Comparison of ENCODE assay signal across 16 cellular contexts in the genomic region with DNA sequence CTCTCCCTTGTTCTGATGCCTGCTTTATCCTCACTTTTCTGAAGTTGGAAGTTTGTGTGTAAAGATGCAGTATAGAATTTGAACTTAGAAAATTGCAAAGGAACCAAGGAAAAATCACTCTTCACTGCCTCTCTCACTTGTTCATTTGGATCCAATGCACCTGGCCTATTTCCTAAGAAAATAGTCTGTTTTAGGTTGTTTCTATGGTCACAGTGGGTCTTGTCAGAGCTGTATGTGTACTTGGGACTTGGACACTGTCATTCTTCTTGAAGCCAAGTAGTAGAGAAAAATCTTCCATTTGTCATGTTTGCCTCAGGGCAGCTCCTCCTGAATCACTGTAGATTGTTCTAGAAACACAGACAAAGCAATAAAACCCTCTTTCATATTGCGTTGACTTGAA.
DNase-seq lines count a peak whose midpoint lies in the region; ATAC-seq and TF ChIP-seq lines count a peak whose summit lies in the region.
"Had no signal": no experiment of that assay in that cellular context is flagged by ENCODE, and none has a peak within 500 bp of the region (broad histone marks: within the 10 kb centered on the region; RNA-seq: fewer than 3 reads in every experiment).

No MANE protein-coding gene starts in this region.

- peak in 3 of 4 donors; percentile 20 to 42 (median 34) for ATAC-seq in heart left ventricle
- ATAC-seq in sciatic nerve, result peak; percentile 76
- ATAC-seq: activated naive CD8-positive, alpha-beta T cell treated with anti-CD3 and anti-CD28 coated beads, Interleukin-2, amount 50 U/mL, for 24 hours; natural killer cell treated with Interleukin-12 subunit alpha and Interleukin-12 subunit beta and Interleukin-15 and Interleukin-18, amount 100 ng/mL, for 72 hours had no signal

- H3K4me3 Mint-ChIP-seq in Calu3 (ENCODE audit: low read depth, unreplicated experiment), result peak overlapping the region; percentile 7
- H3K4me3 Mint-ChIP-seq: activated naive CD8-positive, alpha-beta T cell treated with anti-CD3 and anti-CD28 coated beads, Interleukin-2, amount 50 U/mL, for 24 hours; natural killer cell treated with Interleukin-12 subunit alpha and Interleukin-12 subunit beta and Interleukin-15 and Interleukin-18, amount 100 ng/mL, for 72 hours had no signal

- peak overlapping the region; percentile 71 to 74 for H3K27ac ChIP-seq in ascending aorta
- peak overlapping the region in 6 of 12 donors; percentile 16 to 62 (median 30) for H3K27ac ChIP-seq in heart left ventricle

- no peaks in the 10 kb centered on the region for H3K36me3 ChIP-seq in ascending aorta
- no peaks in the 10 kb centered on the region for H3K36me3 ChIP-seq in heart left ventricle
- H3K36me3 ChIP-seq: spleen, transverse colon had no signal

- TF ChIP-seq POLR2A in heart left ventricle (IDR thresholded peaks at IDR 0.05), result no peak

- WGBS in heart left ventricle, 4 donors, result 90 to 93% (median 91%) methylated on average over 1 of the region's 1 CpG

- DNase-seq in Calu3 (no peak), ascending aorta (ENCODE audit: low spot score in 2 of 2) (no peak), heart left ventricle (no peak), sciatic nerve (ENCODE audit: low spot score) (no peak), SW 1271 (lab: John Stamatoyannopoulos, UW) (no peak), DMS 273 treated with DMSO at 0.1 percent for 48 hours (lab: John Stamatoyannopoulos, UW) (no peak), dermis blood vessel endothelial cell (no peak), NCI-H2107 (lab: John Stamatoyannopoulos, UW) (no peak)
- DNase-seq: activated naive CD8-positive, alpha-beta T cell treated with anti-CD3 and anti-CD28 coated beads, Interleukin-2, amount 50 U/mL, for 24 hours; glutamatergic neuron; left cardiac atrium; NCI-H1092 treated with DMSO at 0.1 percent for 48 hours; NCI-H226; spleen; transverse colon had no signal

- H3K9me3 ChIP-seq in ascending aorta (no peaks in the 10 kb centered on the region), heart left ventricle (no peaks in the 10 kb centered on the region)
- H3K9me3 ChIP-seq: spleen, transverse colon had no signal

- no peak for TF ChIP-seq CTCF in Calu3 (IDR thresholded peaks at IDR 0.05; ENCODE audit: unreplicated experiment)
- TF ChIP-seq CTCF in ascending aorta (IDR thresholded peaks at IDR 0.05), result no peak
- TF ChIP-seq CTCF in heart left ventricle (IDR thresholded peaks at IDR 0.05), result no peak

- H3K36me3 Mint-ChIP-seq in Calu3 (ENCODE audit: insufficient read depth, unreplicated experiment), result no peaks in the 10 kb centered on the region
- H3K36me3 Mint-ChIP-seq: natural killer cell treated with Interleukin-12 subunit alpha and Interleukin-12 subunit beta and Interleukin-15 and Interleukin-18, amount 100 ng/mL, for 72 hours had no signal

- no peaks in the 10 kb centered on the region for H3K27me3 Mint-ChIP-seq in Calu3 (ENCODE audit: unreplicated experiment)
- H3K27me3 Mint-ChIP-seq: activated naive CD8-positive, alpha-beta T cell treated with anti-CD3 and anti-CD28 coated beads, Interleukin-2, amount 50 U/mL, for 24 hours had no signal

- H3K4me1 ChIP-seq in ascending aorta (peaks cover 4 to 15% of the 10 kb centered on the region in 2 donors), heart left ventricle (peaks cover 0 to 22% (median 5%) of the 10 kb centered on the region in 12 donors)

- intact Hi-C loops in Calu3 (cut with micrococcal nuclease; ENCODE audit: unreplicated experiment), result loop anchor here (5.0 kb wide), 2 partner anchors 108 to 128 kb away; no protein-coding TSS in a partner anchor
- intact Hi-C loops in ascending aorta (cut with DNase I), result loop anchor here (5.0 kb wide), 2 partner anchors 83 to 128 kb away; a partner anchor contains a TSS
- intact Hi-C loops in heart left ventricle (cut with DNase I), result loop anchor here in 7 of 10 donors (5.0 to 10.0 kb wide), 3 partner anchors 118 to 128 kb away; no protein-coding TSS in a partner anchor
- intact Hi-C loops in sciatic nerve (cut with DNase I), result no loop called here

- H3K4me3 ChIP-seq in ascending aorta (no peak overlapping the region), heart left ventricle (no peak overlapping the region)
- H3K4me3 ChIP-seq: spleen, transverse colon had no signal

- H3K27me3 ChIP-seq in ascending aorta (no peaks in the 10 kb centered on the region), heart left ventricle (no peaks in the 10 kb centered on the region)
- H3K27me3 ChIP-seq: spleen, transverse colon had no signal

- H3K9me3 Mint-ChIP-seq in Calu3 (ENCODE audit: low read depth, unreplicated experiment), result no peaks in the 10 kb centered on the region
- H3K9me3 Mint-ChIP-seq: activated naive CD8-positive, alpha-beta T cell treated with anti-CD3 and anti-CD28 coated beads, Interleukin-2, amount 50 U/mL, for 24 hours; natural killer cell treated with Interleukin-12 subunit alpha and Interleukin-12 subunit beta and Interleukin-15 and Interleukin-18, amount 100 ng/mL, for 72 hours had no signal

- CTCF ChIA-PET in Calu3 (lab: Charles Lee), result no interaction called here

- H3K4me1 Mint-ChIP-seq in Calu3 (ENCODE audit: low read depth, unreplicated experiment), result peaks cover 35% of the 10 kb centered on the region

- no TSS peak for BruUV-seq in Calu3 (replicated peaks; lab: Mats Ljungman, UMichigan)

- H3K27ac Mint-ChIP-seq in Calu3 (ENCODE audit: unreplicated experiment), result peak overlapping the region; percentile 86
- H3K27ac Mint-ChIP-seq: activated naive CD8-positive, alpha-beta T cell treated with anti-CD3 and anti-CD28 coated beads, Interleukin-2, amount 50 U/mL, for 24 hours; natural killer cell treated with Interleukin-12 subunit alpha and Interleukin-12 subunit beta and Interleukin-15 and Interleukin-18, amount 100 ng/mL, for 72 hours had no signal
